In genomic region chr3:56363720-56364119, GRCh38 we compare ENCODE assay signal across 11 cellular contexts.
"Had no signal": no experiment of that assay in that cellular context is flagged by ENCODE, and none has a peak within 500 bp of the region (broad histone marks: within the 10 kb centered on the region; RNA-seq: fewer than 3 reads in every experiment).

No MANE protein-coding gene starts in this region.

- H3K4me2 ChIP-seq: GM23338 had no signal

- H3K9me3 ChIP-seq: HAP-1 had no signal

- H3K9ac ChIP-seq: GM23248 had no signal

- H2AFZ ChIP-seq: GM23248, GM23338 had no signal

- H3K4me3 ChIP-seq: GM23248, GM23338, HAP-1 had no signal

- H3K9me3 Mint-ChIP-seq: GM23338, H9 had no signal

- H3K27ac ChIP-seq: GM23248 had no signal

- H3K36me3 ChIP-seq: HAP-1 had no signal

- ATAC-seq: GM23338, HCT116 had no signal

- FAIRE-seq: H1, H54 had no signal

- H3K27ac Mint-ChIP-seq: GM23338, HFFc6 had no signal

- DNase-seq: GM23248, GOT3, H7, H9, HCEC 1CT, HFFc6 had no signal

- H3K4me1 ChIP-seq: HAP-1 had no signal

- H3K4me3 Mint-ChIP-seq: GM23338, H9, HFFc6 had no signal
